ENCODE assay signal across 1 cellular context in the genomic region with DNA sequence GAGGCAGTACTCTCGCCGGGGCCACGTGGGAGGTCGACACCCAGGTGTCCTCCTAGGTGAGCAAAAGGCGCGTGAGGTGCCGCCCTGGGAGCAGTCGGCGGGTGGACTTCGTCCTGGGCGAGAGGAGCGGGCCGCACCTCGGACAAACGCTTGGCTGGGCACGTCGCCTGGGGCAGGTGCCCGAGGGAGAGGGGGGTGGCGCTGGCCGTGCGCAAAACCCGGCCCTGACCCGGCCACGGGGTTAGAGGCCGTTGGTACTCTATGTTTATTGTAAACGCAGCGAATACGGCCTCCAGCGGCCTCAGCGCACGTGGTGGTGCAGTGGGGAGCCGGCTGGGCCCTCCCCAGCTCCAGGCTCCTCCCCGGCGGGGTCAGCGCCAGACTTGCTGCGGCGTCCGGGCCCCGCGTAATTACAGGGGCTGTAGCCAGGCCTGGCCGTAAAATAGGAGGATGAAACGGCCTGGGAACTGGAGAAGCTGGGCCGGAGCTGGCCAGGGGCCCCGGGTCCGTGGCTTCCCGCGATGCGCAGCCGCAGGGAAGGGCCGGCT.
TF ChIP-seq lines count a peak whose summit lies in the region.

No MANE protein-coding gene starts in this region.

TF ChIP-seq in K562, 482 proteins besides CTCF, POLR2A, EP300 and RAD21 (continued from another document):
- TF ChIP-seq, protein P1, sequence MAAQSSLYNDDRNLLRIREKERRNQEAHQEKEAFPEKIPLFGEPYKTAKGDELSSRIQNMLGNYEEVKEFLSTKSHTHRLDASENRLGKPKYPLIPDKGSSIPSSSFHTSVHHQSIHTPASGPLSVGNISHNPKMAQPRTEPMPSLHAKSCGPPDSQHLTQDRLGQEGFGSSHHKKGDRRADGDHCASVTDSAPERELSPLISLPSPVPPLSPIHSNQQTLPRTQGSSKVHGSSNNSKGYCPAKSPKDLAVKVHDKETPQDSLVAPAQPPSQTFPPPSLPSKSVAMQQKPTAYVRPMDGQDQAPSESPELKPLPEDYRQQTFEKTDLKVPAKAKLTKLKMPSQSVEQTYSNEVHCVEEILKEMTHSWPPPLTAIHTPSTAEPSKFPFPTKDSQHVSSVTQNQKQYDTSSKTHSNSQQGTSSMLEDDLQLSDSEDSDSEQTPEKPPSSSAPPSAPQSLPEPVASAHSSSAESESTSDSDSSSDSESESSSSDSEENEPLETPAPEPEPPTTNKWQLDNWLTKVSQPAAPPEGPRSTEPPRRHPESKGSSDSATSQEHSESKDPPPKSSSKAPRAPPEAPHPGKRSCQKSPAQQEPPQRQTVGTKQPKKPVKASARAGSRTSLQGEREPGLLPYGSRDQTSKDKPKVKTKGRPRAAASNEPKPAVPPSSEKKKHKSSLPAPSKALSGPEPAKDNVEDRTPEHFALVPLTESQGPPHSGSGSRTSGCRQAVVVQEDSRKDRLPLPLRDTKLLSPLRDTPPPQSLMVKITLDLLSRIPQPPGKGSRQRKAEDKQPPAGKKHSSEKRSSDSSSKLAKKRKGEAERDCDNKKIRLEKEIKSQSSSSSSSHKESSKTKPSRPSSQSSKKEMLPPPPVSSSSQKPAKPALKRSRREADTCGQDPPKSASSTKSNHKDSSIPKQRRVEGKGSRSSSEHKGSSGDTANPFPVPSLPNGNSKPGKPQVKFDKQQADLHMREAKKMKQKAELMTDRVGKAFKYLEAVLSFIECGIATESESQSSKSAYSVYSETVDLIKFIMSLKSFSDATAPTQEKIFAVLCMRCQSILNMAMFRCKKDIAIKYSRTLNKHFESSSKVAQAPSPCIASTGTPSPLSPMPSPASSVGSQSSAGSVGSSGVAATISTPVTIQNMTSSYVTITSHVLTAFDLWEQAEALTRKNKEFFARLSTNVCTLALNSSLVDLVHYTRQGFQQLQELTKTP (IDR thresholded peaks at IDR 0.05; ENCODE audit: low read depth in 1 of 2, partially characterized antibody in 2 of 2), result no peak
- TF ChIP-seq PHB2 (IDR thresholded peaks at IDR 0.05; ENCODE audit: low read depth) (no peak), LARP7 (IDR thresholded peaks at IDR 0.05) (no peak), BRD4 (IDR thresholded peaks at IDR 0.05) (no peak), NCOR1 (IDR thresholded peaks at IDR 0.05) (no peak), ZNF77 (CRISPR knock-in tag; IDR thresholded peaks at IDR 0.05) (no peak), RBBP5 (IDR thresholded peaks at IDR 0.05; ENCODE audit: borderline replicate concordance, insufficient read depth, low read length, poor library complexity, severe bottlenecking) (peak; percentile 17), ZNF717 (CRISPR knock-in tag; IDR thresholded peaks at IDR 0.05) (no peak), MCM5 (IDR thresholded peaks at IDR 0.05; ENCODE audit: low read depth) (no peak), ZNF583 (CRISPR knock-in tag; IDR thresholded peaks at IDR 0.05) (no peak), NELFE (IDR thresholded peaks at IDR 0.05; ENCODE audit: insufficient read depth, insufficient read length) (no peak), GATA2 (CRISPR knock-in tag; IDR thresholded peaks at IDR 0.05) (no peak), ZNF23 (CRISPR knock-in tag; IDR thresholded peaks at IDR 0.05) (no peak), NRF1 (conservative IDR thresholded peaks at IDR 0.05 in 1 of 2, IDR thresholded peaks at IDR 0.05 in 1 of 2) (0 out of 4 replicates have a peak, but pooled peaks of 1 of the 2 experiments have one; percentile 34), CEBPG (CRISPR knock-in tag; IDR thresholded peaks at IDR 0.05) (no peak), CEBPG (tag; conservative IDR thresholded peaks at IDR 0.05 in 1 of 2, IDR thresholded peaks at IDR 0.05 in 1 of 2) (no peak), RHOXF2B (CRISPR knock-in tag; conservative IDR thresholded peaks at IDR 0.05) (no peak), HNRNPL (IDR thresholded peaks at IDR 0.05; ENCODE audit: low read depth, low read length) (no peak), YBX1 (IDR thresholded peaks at IDR 0.05) (no peak), ADNP (tag; IDR thresholded peaks at IDR 0.05) (no peak), SNIP1 (IDR thresholded peaks at IDR 0.05; ENCODE audit: low read depth) (no peak), CREB1 (IDR thresholded peaks at IDR 0.05) (no peak), CREB1 (CRISPR knock-in tag; IDR thresholded peaks at IDR 0.05) (no peak), OTX1 (CRISPR knock-in tag; IDR thresholded peaks at IDR 0.05) (no peak), ZKSCAN8 (CRISPR knock-in tag; IDR thresholded peaks at IDR 0.05) (no peak), SP2 (IDR thresholded peaks at IDR 0.05; ENCODE audit: extremely low read depth, low read depth, low read length, poor library complexity, severe bottlenecking) (no peak)
- TF ChIP-seq, protein P2, sequence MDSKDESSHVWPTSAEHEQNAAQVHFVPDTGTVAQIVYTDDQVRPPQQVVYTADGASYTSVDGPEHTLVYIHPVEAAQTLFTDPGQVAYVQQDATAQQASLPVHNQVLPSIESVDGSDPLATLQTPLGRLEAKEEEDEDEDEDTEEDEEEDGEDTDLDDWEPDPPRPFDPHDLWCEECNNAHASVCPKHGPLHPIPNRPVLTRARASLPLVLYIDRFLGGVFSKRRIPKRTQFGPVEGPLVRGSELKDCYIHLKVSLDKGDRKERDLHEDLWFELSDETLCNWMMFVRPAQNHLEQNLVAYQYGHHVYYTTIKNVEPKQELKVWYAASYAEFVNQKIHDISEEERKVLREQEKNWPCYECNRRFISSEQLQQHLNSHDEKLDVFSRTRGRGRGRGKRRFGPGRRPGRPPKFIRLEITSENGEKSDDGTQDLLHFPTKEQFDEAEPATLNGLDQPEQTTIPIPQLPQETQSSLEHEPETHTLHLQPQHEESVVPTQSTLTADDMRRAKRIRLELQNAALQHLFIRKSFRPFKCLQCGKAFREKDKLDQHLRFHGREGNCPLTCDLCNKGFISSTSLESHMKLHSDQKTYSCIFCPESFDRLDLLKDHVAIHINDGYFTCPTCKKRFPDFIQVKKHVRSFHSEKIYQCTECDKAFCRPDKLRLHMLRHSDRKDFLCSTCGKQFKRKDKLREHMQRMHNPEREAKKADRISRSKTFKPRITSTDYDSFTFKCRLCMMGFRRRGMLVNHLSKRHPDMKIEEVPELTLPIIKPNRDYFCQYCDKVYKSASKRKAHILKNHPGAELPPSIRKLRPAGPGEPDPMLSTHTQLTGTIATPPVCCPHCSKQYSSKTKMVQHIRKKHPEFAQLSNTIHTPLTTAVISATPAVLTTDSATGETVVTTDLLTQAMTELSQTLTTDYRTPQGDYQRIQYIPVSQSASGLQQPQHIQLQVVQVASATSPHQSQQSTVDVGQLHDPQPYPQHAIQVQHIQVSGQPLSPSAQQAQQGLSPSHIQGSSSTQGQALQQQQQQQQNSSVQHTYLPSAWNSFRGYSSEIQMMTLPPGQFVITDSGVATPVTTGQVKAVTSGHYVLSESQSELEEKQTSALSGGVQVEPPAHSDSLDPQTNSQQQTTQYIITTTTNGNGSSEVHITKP (IDR thresholded peaks at IDR 0.05; ENCODE audit: partially characterized antibody), result no peak
TF ChIP-seq in K562: peak in this region for 15.
